8 cellular contexts compared by ENCODE assay signal in genomic region chr3:118501152-118501551, GRCh38.
DNase-seq lines count a peak whose midpoint lies in the region; ATAC-seq and TF ChIP-seq lines count a peak whose summit lies in the region.
"Had no signal": no experiment of that assay in that cellular context is flagged by ENCODE, and none has a peak within 500 bp of the region (broad histone marks: within the 10 kb centered on the region; RNA-seq: fewer than 3 reads in every experiment).

No MANE protein-coding gene starts in this region.

- no peaks in the 10 kb centered on the region for H3K27me3 Mint-ChIP-seq in CD4-positive, alpha-beta memory T cell

- H3K4me3 ChIP-seq in right cardiac atrium (ENCODE audit: low read length) (no peak overlapping the region), testis (no peak overlapping the region)
- no peak overlapping the region for H3K4me3 ChIP-seq in CD4-positive, alpha-beta memory T cell (ENCODE audit: low read length in 2 of 2)

- H3K9me3 Mint-ChIP-seq in CD4-positive, alpha-beta memory T cell: no peaks in the 10 kb centered on the region

- H3K27ac Mint-ChIP-seq in CD4-positive, alpha-beta memory T cell: no peak overlapping the region

- no peak overlapping the region for H3K4me3 Mint-ChIP-seq in CD4-positive, alpha-beta memory T cell

- no peaks in the 10 kb centered on the region for H3K9me3 ChIP-seq in right cardiac atrium (ENCODE audit: control insufficient read depth, low read length)
- H3K9me3 ChIP-seq in testis: no peaks in the 10 kb centered on the region
- H3K9me3 ChIP-seq in CD4-positive, alpha-beta memory T cell (ENCODE audit: control insufficient read depth in 1 of 2, low read length in 2 of 2): no peaks in the 10 kb centered on the region

- H3K4me1 ChIP-seq in right cardiac atrium (ENCODE audit: control insufficient read depth, insufficient read depth, low read length): no peaks in the 10 kb centered on the region
- H3K4me1 ChIP-seq in testis: peaks cover 27% of the 10 kb centered on the region
- H3K4me1 ChIP-seq in CD4-positive, alpha-beta memory T cell (ENCODE audit: insufficient read depth, low read length): no peaks in the 10 kb centered on the region

- 62% methylated on average over 1 of the region's 1 CpG for WGBS in right cardiac atrium
- WGBS in testis, 2 donors: 52 to 54% methylated on average over 1 of the region's 1 CpG

- CTCF ChIA-PET in CD4-positive, alpha-beta memory T cell (lab: Charles Lee; ENCODE audit: partially characterized antibody): no interaction called here

- H3K36me3 Mint-ChIP-seq in CD4-positive, alpha-beta memory T cell: no peaks in the 10 kb centered on the region

- no peaks in the 10 kb centered on the region for H3K36me3 ChIP-seq in testis (ENCODE audit: low read depth, missing control alignments)
- H3K36me3 ChIP-seq in CD4-positive, alpha-beta memory T cell (ENCODE audit: insufficient read depth, low read length): no peaks in the 10 kb centered on the region

- intact Hi-C loops in right cardiac atrium (cut with DNase I) (no loop called here), testis (cut with DNase I; ENCODE audit: low total_unique reads) (no loop called here)
- intact Hi-C loops in CD4-positive, alpha-beta memory T cell (cut with micrococcal nuclease): no loop called here

- H3K27ac ChIP-seq in right cardiac atrium (ENCODE audit: low read length) (no peak overlapping the region), testis (peak overlapping the region in 1 of 2 donors; percentile 6)
- H3K27ac ChIP-seq in CD4-positive, alpha-beta memory T cell (ENCODE audit: low read depth, low read length): no peak overlapping the region
- H3K27ac ChIP-seq: VCaP had no signal

- no peak for TF ChIP-seq POLR2A in testis (IDR thresholded peaks at IDR 0.05)

- DNase-seq in HUDEP-2 (lab: John Stamatoyannopoulos, UW; ENCODE audit: unreplicated experiment in 76 of 76): peak in 46 of 76 experiments; percentile 0 to 45 (median 16)
- DNase-seq in SHP77 treated with DMSO at 0.1 percent for 48 hours (lab: John Stamatoyannopoulos, UW): peak; percentile 83
- DNase-seq in right cardiac atrium: peak; percentile 27 to 76 (median 48)
- DNase-seq in testis: peak; percentile 94
- no peak for DNase-seq in GM19238 (ENCODE audit: insufficient read length, low spot score)
- DNase-seq in SKM-1 (lab: John Stamatoyannopoulos, UW; ENCODE audit: unreplicated experiment): no peak
- DNase-seq in CD4-positive, alpha-beta memory T cell: no peak

- no peaks in the 10 kb centered on the region for H3K4me1 Mint-ChIP-seq in CD4-positive, alpha-beta memory T cell

- TF ChIP-seq CTCF in testis (IDR thresholded peaks at IDR 0.05): no peak

- peak; percentile 41 to 52 for ATAC-seq in right cardiac atrium

- H3K27me3 ChIP-seq in right cardiac atrium (ENCODE audit: control insufficient read depth, insufficient read depth): no peaks in the 10 kb centered on the region
- no peaks in the 10 kb centered on the region for H3K27me3 ChIP-seq in testis
- H3K27me3 ChIP-seq in CD4-positive, alpha-beta memory T cell (ENCODE audit: insufficient read depth, low read length): no peaks in the 10 kb centered on the region

- POLR2A ChIA-PET in CD4-positive, alpha-beta memory T cell (lab: Charles Lee; ENCODE audit: partially characterized antibody): no interaction called here

Comparison
In these comparisons a context has a peak if more than half of its experiments do, and no peak if none do; other contexts are left out.
1. DNase-seq: peak in HUDEP-2 (46 of 76), SHP77 treated with DMSO at 0.1 percent for 48 hours (single experiment), right cardiac atrium (3 of 3) and testis (single experiment); none in GM19238 (single experiment), SKM-1 (single experiment) and CD4-positive, alpha-beta memory T cell (0 of 5).